Comparison of ENCODE assay signal across 13 cellular contexts in genomic region chr7:112448376-112448775, GRCh38. TPM values are rescaled to one million over a fixed set of nuclear protein-coding genes. Genes with fewer than 3 reads are reported as not detected.
A peak's percentile ranks its signal among the peaks of the same experiment; 100 is the strongest.
DNase-seq lines count a peak whose midpoint lies in the region; ATAC-seq, FAIRE-seq and TF ChIP-seq lines count a peak whose summit lies in the region.
"Had no signal": no experiment of that assay in that cellular context is flagged by ENCODE, and none has a peak within 500 bp of the region (broad histone marks: within the 10 kb centered on the region; RNA-seq: fewer than 3 reads in every experiment).

No MANE protein-coding gene starts in this region.

- no peaks in the 10 kb centered on the region for H3K9me3 Mint-ChIP-seq in HFFc6
- no peaks in the 10 kb centered on the region for H3K9me3 Mint-ChIP-seq in activated T-helper 17 cell treated with anti-CD3 and anti-CD28 coated beads, Interleukin-2, amount 50 U/mL, for 72 hours

- WGBS in small intestine, 3 donors = 37 to 59% (median 57%) methylated on average over 2 of the region's 2 CpGs

- no peak overlapping the region for H3K4me3 ChIP-seq in small intestine (ENCODE audit: low read depth in 1 of 2, low read length in 2 of 2)
- H3K4me3 ChIP-seq in effector memory CD4-positive, alpha-beta T cell (ENCODE audit: insufficient read depth, low read depth, low read length, poor library complexity, severe bottlenecking) = no peak overlapping the region

- peak overlapping the region; percentile 71 to 72 for H3K27ac ChIP-seq in small intestine (ENCODE audit: low read depth in 1 of 2, low read length in 1 of 2)
- no peak overlapping the region for H3K27ac ChIP-seq in effector memory CD4-positive, alpha-beta T cell (ENCODE audit: insufficient read depth, low read length, poor library complexity, severe bottlenecking)

- H3K9me3 ChIP-seq in small intestine (ENCODE audit: control insufficient read depth, low read depth) = no peaks in the 10 kb centered on the region
- no peaks in the 10 kb centered on the region for H3K9me3 ChIP-seq in effector memory CD4-positive, alpha-beta T cell (ENCODE audit: control insufficient read depth, low read length)

- FAIRE-seq in small intestine (lab: Jason Lieb, UNC) = no peak

- DNase-seq in HFFc6 = no peak
- peak; percentile 70 for DNase-seq in left kidney (ENCODE audit: low read depth, low spot score)
- DNase-seq in small intestine = no peak
- DNase-seq in GF-D8 (lab: John Stamatoyannopoulos, UW) = no peak
- no peak for DNase-seq in effector memory CD4-positive, alpha-beta T cell
- DNase-seq: activated effector memory CD4-positive, alpha-beta T cell treated with anti-CD3 and anti-CD28 coated beads, Interleukin-2, amount 50 U/mL, for 16 hours; COR-L47; NCI-H1092 treated with DMSO at 0.1 percent for 48 hours; NCI-H524 treated with DMSO at 0.1 percent for 48 hours; SHP77; stimulated activated naive CD4-positive, alpha-beta T cell treated with Interleukin-2 at 50 U/mL for 16 hours had no signal

- H3K27me3 ChIP-seq in small intestine (ENCODE audit: control insufficient read depth in 2 of 2, insufficient read depth in 2 of 2, low read length in 2 of 2) = no peaks in the 10 kb centered on the region
- H3K27me3 ChIP-seq in effector memory CD4-positive, alpha-beta T cell (replicated peaks; ENCODE audit: control insufficient read depth, insufficient read depth, low read length, poor library complexity, severe bottlenecking) = no peaks in the 10 kb centered on the region

- peaks cover 0 to 9% of the 10 kb centered on the region in 2 donors for H3K4me1 ChIP-seq in small intestine (ENCODE audit: control insufficient read depth in 2 of 2, insufficient read depth in 1 of 2, low read depth in 1 of 2, low read length in 1 of 2)
- H3K4me1 ChIP-seq in effector memory CD4-positive, alpha-beta T cell (ENCODE audit: control insufficient read depth, insufficient read depth, low read length, poor library complexity, severe bottlenecking) = peaks cover 9% of the 10 kb centered on the region

- no peaks in the 10 kb centered on the region for H3K36me3 ChIP-seq in small intestine (ENCODE audit: control insufficient read depth in 2 of 2, insufficient read depth in 2 of 2, low read length in 2 of 2)
- H3K36me3 ChIP-seq in effector memory CD4-positive, alpha-beta T cell (ENCODE audit: control insufficient read depth, insufficient read depth, low read length) = no peaks in the 10 kb centered on the region

- peaks cover 14% of the 10 kb centered on the region for H3K36me3 Mint-ChIP-seq in HFFc6 (ENCODE audit: low read depth)
- H3K36me3 Mint-ChIP-seq in activated T-helper 17 cell treated with anti-CD3 and anti-CD28 coated beads, Interleukin-2, amount 50 U/mL, for 72 hours (ENCODE audit: low read depth) = peaks cover 35% of the 10 kb centered on the region

- H3K4me1 Mint-ChIP-seq in HFFc6 (ENCODE audit: low read depth) = peaks cover 32% of the 10 kb centered on the region
- H3K4me1 Mint-ChIP-seq in activated T-helper 17 cell treated with anti-CD3 and anti-CD28 coated beads, Interleukin-2, amount 50 U/mL, for 72 hours = peaks cover 21% of the 10 kb centered on the region

- H3K27ac Mint-ChIP-seq in HFFc6 = peak overlapping the region; percentile 98
- peak overlapping the region; percentile 98 for H3K27ac Mint-ChIP-seq in activated T-helper 17 cell treated with anti-CD3 and anti-CD28 coated beads, Interleukin-2, amount 50 U/mL, for 72 hours

- no peak for ATAC-seq in activated T-helper 17 cell treated with anti-CD3 and anti-CD28 coated beads, Interleukin-2, amount 50 U/mL, for 72 hours (replicated peaks)
- ATAC-seq in GM21390 (IDR thresholded peaks at IDR 0.05; ENCODE audit: unreplicated experiment) = no peak

- TF ChIP-seq CTCF in HFFc6 (IDR thresholded peaks at IDR 0.05) = no peak

- no peak overlapping the region for H3K4me3 Mint-ChIP-seq in HFFc6
- peak overlapping the region; percentile 96 for H3K4me3 Mint-ChIP-seq in activated T-helper 17 cell treated with anti-CD3 and anti-CD28 coated beads, Interleukin-2, amount 50 U/mL, for 72 hours

- peaks cover 9% of the 10 kb centered on the region for H3K27me3 Mint-ChIP-seq in HFFc6 (ENCODE audit: insufficient read depth)
- H3K27me3 Mint-ChIP-seq in activated T-helper 17 cell treated with anti-CD3 and anti-CD28 coated beads, Interleukin-2, amount 50 U/mL, for 72 hours = no peaks in the 10 kb centered on the region

RNA-seq across cellular contexts. Expression of gene IFRD1, which starts 1.9 kb away (rescaled TPM):
- total RNA-seq in HFFc6 (2021; fragmentation: NEBNext Ultra II Directional; extraction: Animal tissue kit (Norgen Biotek cat#: 25700)) = 10 to 100 TPM; 25.4 to 30.0 (median 27.5) TPM
- 10 to 100 TPM; 38.6 to 57.2 TPM for total RNA-seq in activated T-helper 17 cell treated with anti-CD3 and anti-CD28 coated beads, Interleukin-2, amount 50 U/mL, for 72 hours
- 10 to 100 TPM; 41.9 to 58.4 (median 49.0) TPM for polyA plus RNA-seq in small intestine

RNA-seq across cellular contexts. Expression of gene LSMEM1, which starts 32.4 kb away (rescaled TPM):
- total RNA-seq in HFFc6 (2021; fragmentation: NEBNext Ultra II Directional; extraction: Animal tissue kit (Norgen Biotek cat#: 25700)) = under 1 TPM; 0.11 to 0.77 (median 0.47) TPM
- total RNA-seq in activated T-helper 17 cell treated with anti-CD3 and anti-CD28 coated beads, Interleukin-2, amount 50 U/mL, for 72 hours = 1 to 10 TPM in 1 of 2 donors, under 1 TPM in 1; 0.42 to 1.0 TPM
- polyA plus RNA-seq in small intestine = 10 to 100 TPM in 1 of 3 donors, 1 to 10 TPM in 2; 1.7 to 38.2 (median 6.2) TPM
